8 cellular contexts compared by ENCODE assay signal in genomic region chr10:34808789-34809745, GRCh38. TPM values are rescaled to one million over a fixed set of nuclear protein-coding genes. Genes with fewer than 3 reads are reported as not detected.
DNase-seq lines count a peak whose midpoint lies in the region; ATAC-seq and TF ChIP-seq lines count a peak whose summit lies in the region.

No MANE protein-coding gene starts in this region.

- peak overlapping the region; percentile 43 for H3K18ac ChIP-seq in mesendoderm (ENCODE audit: low read length)

- peak overlapping the region; percentile 32 for H3K9ac ChIP-seq in HUES6 (ENCODE audit: low read length)
- H3K9ac ChIP-seq in mesendoderm (ENCODE audit: low read length), result peak overlapping the region; percentile 60

- H3K9me3 ChIP-seq in HUES6 (ENCODE audit: control insufficient read depth, insufficient read depth, low read depth, low read length), result no peaks in the 10 kb centered on the region
- no peaks in the 10 kb centered on the region for H3K9me3 ChIP-seq in WERI-Rb-1 (ENCODE audit: severe bottlenecking)

- peak overlapping the region; percentile 51 for H3K23ac ChIP-seq in mesendoderm (ENCODE audit: low read length)

- no peak overlapping the region for H2BK120ac ChIP-seq in mesendoderm (ENCODE audit: low read depth, low read length)

- no peak overlapping the region for H3K4me3 Mint-ChIP-seq in effector memory CD8-positive, alpha-beta T cell

- H2BK15ac ChIP-seq in mesendoderm (replicated peaks; ENCODE audit: low read depth), result no peak overlapping the region

- H4K5ac ChIP-seq in mesendoderm (ENCODE audit: low read length), result no peak overlapping the region

- H3K4me1 ChIP-seq in HUES6 (ENCODE audit: control insufficient read depth, insufficient read depth, low read length) (peaks cover 45% of the 10 kb centered on the region), mesendoderm (ENCODE audit: control insufficient read depth, low read depth, low read length) (peaks cover 20% of the 10 kb centered on the region)

- H3K4me3 ChIP-seq in HUES6 (ENCODE audit: low read depth, low read length) (peak overlapping the region; percentile 37), mesendoderm (ENCODE audit: low read length) (no peak overlapping the region), WERI-Rb-1 (ENCODE audit: low read depth, low read length) (no peak overlapping the region)

- H3K4ac ChIP-seq in mesendoderm (ENCODE audit: low read depth, low read length), result no peak overlapping the region

- H3K27ac Mint-ChIP-seq in effector memory CD8-positive, alpha-beta T cell, result no peak overlapping the region

- DNase-seq in DMS53 (lab: John Stamatoyannopoulos, UW), result peak; percentile 64
- no peak for DNase-seq in DMS53 treated with DMSO at 0.1 percent for 48 hours (lab: John Stamatoyannopoulos, UW; ENCODE audit: unreplicated experiment)
- peak in 35 of 61 donors; percentile 7 to 71 (median 26) for DNase-seq in caudate nucleus (lab: John Stamatoyannopoulos, UW)
- peak; percentile 83 for DNase-seq in mesendoderm
- no peak for DNase-seq in WERI-Rb-1
- no peak for DNase-seq in effector memory CD8-positive, alpha-beta T cell
- no peak for DNase-seq in activated CD8-positive, alpha-beta memory T cell treated with anti-CD3 and anti-CD28 coated beads for 24 hours

- H3K4me2 ChIP-seq in mesendoderm (ENCODE audit: low read length), result peak overlapping the region; percentile 74

- H3K27me3 ChIP-seq in HUES6 (ENCODE audit: control insufficient read depth, insufficient read depth, low read length) (no peaks in the 10 kb centered on the region), mesendoderm (ENCODE audit: insufficient read depth, low read length, poor library complexity) (no peaks in the 10 kb centered on the region), WERI-Rb-1 (ENCODE audit: insufficient read depth, low read depth, severe bottlenecking) (no peaks in the 10 kb centered on the region)

- no peak for TF ChIP-seq CTCF in WERI-Rb-1 (IDR thresholded peaks at IDR 0.05; ENCODE audit: low read depth, low read length)

- H2AK5ac ChIP-seq in mesendoderm (ENCODE audit: low read length), result no peak overlapping the region

- H3K36me3 ChIP-seq in HUES6 (ENCODE audit: control insufficient read depth, insufficient read depth, low read length), result no peaks in the 10 kb centered on the region
- no peaks in the 10 kb centered on the region for H3K36me3 ChIP-seq in mesendoderm (ENCODE audit: control insufficient read depth, insufficient read depth, low read length)
- no peaks in the 10 kb centered on the region for H3K36me3 ChIP-seq in WERI-Rb-1

- H3K79me2 ChIP-seq in mesendoderm (ENCODE audit: control insufficient read depth, insufficient read depth, low read length), result peaks cover 78% of the 10 kb centered on the region

- H3K9me3 Mint-ChIP-seq in effector memory CD8-positive, alpha-beta T cell, result no peaks in the 10 kb centered on the region

- peak overlapping the region; percentile 80 for H3K56ac ChIP-seq in mesendoderm (ENCODE audit: low read length)

- no CpG with 5 or more reads among the region's 19 CpGs for WGBS in mesendoderm (ENCODE audit: extremely low coverage, insufficient coverage, low lambda C conversion rate)

- no peak overlapping the region for H3K27ac ChIP-seq in HUES6 (ENCODE audit: low read depth, low read length)
- peak overlapping the region; percentile 95 for H3K27ac ChIP-seq in caudate nucleus (ENCODE audit: low read depth, low read length)
- peak overlapping the region; percentile 42 for H3K27ac ChIP-seq in mesendoderm (ENCODE audit: low read depth, low read length)
- no peak overlapping the region for H3K27ac ChIP-seq in WERI-Rb-1

- no peak for ATAC-seq in effector memory CD8-positive, alpha-beta T cell (replicated peaks)

- peaks cover 4% of the 10 kb centered on the region for H3K36me3 Mint-ChIP-seq in effector memory CD8-positive, alpha-beta T cell (ENCODE audit: insufficient read depth)

- H3K79me1 ChIP-seq in mesendoderm (ENCODE audit: low read length), result peaks cover 32% of the 10 kb centered on the region

- no peak overlapping the region for H4K8ac ChIP-seq in mesendoderm (ENCODE audit: low read depth, low read length)

- H2BK5ac ChIP-seq in mesendoderm (ENCODE audit: low read length), result peak overlapping the region; percentile 40

- H3K27me3 Mint-ChIP-seq in effector memory CD8-positive, alpha-beta T cell, result peaks cover 37 to 55% of the 10 kb centered on the region in 2 donors

- peaks cover 0 to 1% of the 10 kb centered on the region in 2 donors for H3K4me1 Mint-ChIP-seq in effector memory CD8-positive, alpha-beta T cell (ENCODE audit: low read depth in 2 of 2)

RNA-seq across cellular contexts. Expression of gene PARD3, which starts 6.0 kb away (rescaled TPM):
- polyA plus RNA-seq in mesendoderm (2013, experiment 1 of 2), result 54.6 TPM
- 55.6 TPM for polyA plus RNA-seq in mesendoderm (2013, experiment 2 of 2)

Comparison
In these comparisons a context has a peak if more than half of its experiments do, and no peak if none do; other contexts are left out.
1. DNase-seq: peak in DMS53 (single experiment), caudate nucleus (35 of 61) and mesendoderm (single experiment); none in DMS53 treated with DMSO at 0.1 percent for 48 hours (single experiment), WERI-Rb-1 (single experiment), effector memory CD8-positive, alpha-beta T cell (0 of 3) and activated CD8-positive, alpha-beta memory T cell treated with anti-CD3 and anti-CD28 coated beads for 24 hours (single experiment).
2. H3K27ac ChIP-seq: peak in caudate nucleus (single experiment) and mesendoderm (single experiment); none in HUES6 (single experiment) and WERI-Rb-1 (single experiment).